ENCODE assay signal across 24 cellular contexts in genomic region chr13:112668924-112669323, GRCh38.
"Had no signal": no experiment of that assay in that cellular context is flagged by ENCODE, and none has a peak within 500 bp of the region (broad histone marks: within the 10 kb centered on the region; RNA-seq: fewer than 3 reads in every experiment).

No MANE protein-coding gene starts in this region.

- H3K27ac Mint-ChIP-seq: activated naive CD8-positive, alpha-beta T cell treated with anti-CD3 and anti-CD28 coated beads, Interleukin-2, amount 10 ng/mL, durations not matched to agents 7 days and 5 days; activated T-helper 2 cell treated with anti-CD3 and anti-CD28 coated beads, Interferon-gamma antibody, Interleukin-2, Interleukin-4, amounts not matched to agents 10 μg/mL and 5 μg/mL and 100 μg/mL, durations not matched to agents 14 hours and 24 hours and 36 hours; natural killer cell; type B pancreatic cell had no signal

- H3K4me2 ChIP-seq: smooth muscle cell had no signal

- DNase-seq: activated CD4-positive, alpha-beta T cell treated with anti-CD3 and anti-CD28 coated beads for 1 hour; activated CD8-positive, alpha-beta memory T cell treated with anti-CD3 and anti-CD28 coated beads for 24 hours; activated CD8-positive, alpha-beta memory T cell treated with anti-CD3 and anti-CD28 coated beads, Interleukin-2, amount 50 U/mL, for 48 hours; activated naive CD4-positive, alpha-beta T cell treated with Interleukin-2 at 50 U/mL for 16 hours; activated naive CD8-positive, alpha-beta T cell treated with anti-CD3 and anti-CD28 coated beads, Interleukin-2, amount 10 ng/mL, durations not matched to agents 7 days and 5 days; activated T-cell treated with anti-CD3 and anti-CD28 coated beads, Interleukin-2, amount 50 U/mL, for 4 hours; amniotic stem cell; cerebellar nuclear complex; cortex of kidney; left lung; midbrain; natural killer cell; pancreas; psoas muscle; stimulated activated CD4-positive, alpha-beta T cell treated with anti-CD3 and anti-CD28 coated beads, Interleukin-15, amount 100 ng/mL, for 24 hours; stimulated activated CD8-positive, alpha-beta memory T cell treated with anti-CD3 and anti-CD28 coated beads, Interleukin-4, amount 100 ng/mL, for 48 hours; stimulated activated naive CD4-positive, alpha-beta T cell; T-helper 1 cell had no signal

- H3K4me3 Mint-ChIP-seq: activated naive CD8-positive, alpha-beta T cell treated with anti-CD3 and anti-CD28 coated beads, Interleukin-2, amount 10 ng/mL, durations not matched to agents 7 days and 5 days; activated T-cell treated with anti-CD3 and anti-CD28 coated beads, Interleukin-2, amount 50 U/mL, for 4 hours; natural killer cell; type B pancreatic cell had no signal

- H3K36me3 ChIP-seq: left lung, neutrophil, pancreas, right lobe of liver, thoracic aorta had no signal

- H3K27ac ChIP-seq: left lung, neutrophil, psoas muscle, right lobe of liver, thoracic aorta had no signal

- H3K36me3 Mint-ChIP-seq: activated naive CD8-positive, alpha-beta T cell treated with anti-CD3 and anti-CD28 coated beads, Interleukin-2, amount 10 ng/mL, durations not matched to agents 7 days and 5 days; natural killer cell; type B pancreatic cell had no signal

- ATAC-seq: activated T-cell treated with anti-CD3 and anti-CD28 coated beads, Interleukin-2, amount 50 U/mL, for 4 hours; left lung; natural killer cell; pancreas; psoas muscle; right lobe of liver had no signal

- H3K4me1 ChIP-seq: left lung, pancreas, psoas muscle, right lobe of liver had no signal

- H3K9me3 ChIP-seq: left lung, neutrophil, pancreas, psoas muscle, right lobe of liver, thoracic aorta had no signal

- H3K9me3 Mint-ChIP-seq: activated naive CD8-positive, alpha-beta T cell treated with anti-CD3 and anti-CD28 coated beads, Interleukin-2, amount 10 ng/mL, durations not matched to agents 7 days and 5 days; activated T-cell treated with anti-CD3 and anti-CD28 coated beads, Interleukin-2, amount 50 U/mL, for 4 hours; activated T-helper 2 cell treated with anti-CD3 and anti-CD28 coated beads, Interferon-gamma antibody, Interleukin-2, Interleukin-4, amounts not matched to agents 10 μg/mL and 5 μg/mL and 100 μg/mL, durations not matched to agents 14 hours and 24 hours and 36 hours; natural killer cell; type B pancreatic cell had no signal

- H3K4me3 ChIP-seq: left lung, pancreas, psoas muscle, right lobe of liver, smooth muscle cell, thoracic aorta had no signal

- H3K4me1 Mint-ChIP-seq: natural killer cell had no signal

- H3K27me3 ChIP-seq: left lung, pancreas, right lobe of liver had no signal
